16 cellular contexts compared by ENCODE assay signal in the genomic region with DNA sequence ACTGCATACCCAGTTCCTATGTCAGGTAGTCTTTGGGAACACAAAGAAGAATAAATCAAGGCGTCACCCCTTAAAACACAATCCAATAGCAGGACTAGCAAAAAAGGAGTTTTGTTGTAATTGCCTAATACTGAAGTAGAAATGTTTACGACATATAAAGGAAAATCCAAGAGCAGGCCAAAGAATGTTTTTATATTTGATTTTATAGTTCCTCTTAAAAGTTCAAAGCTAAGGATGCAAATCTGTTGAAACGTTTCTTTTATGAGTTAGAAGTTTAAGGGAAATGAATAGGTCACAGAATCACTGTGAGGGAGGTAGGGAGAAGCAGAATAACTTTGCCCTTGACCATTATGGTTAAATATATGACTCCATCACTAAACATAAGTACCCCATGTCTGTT.
DNase-seq lines count a peak whose midpoint lies in the region; ATAC-seq and TF ChIP-seq lines count a peak whose summit lies in the region.
"Had no signal": no experiment of that assay in that cellular context is flagged by ENCODE, and none has a peak within 500 bp of the region (broad histone marks: within the 10 kb centered on the region; RNA-seq: fewer than 3 reads in every experiment).

No MANE protein-coding gene starts in this region.

- H3K36me3 ChIP-seq in ascending aorta = no peaks in the 10 kb centered on the region
- H3K36me3 ChIP-seq in aorta (ENCODE audit: control insufficient read depth in 1 of 2, insufficient read depth in 2 of 2, low read length in 1 of 2) = no peaks in the 10 kb centered on the region

- DNase-seq in EH (ENCODE audit: low read depth) (peak; percentile 25), ascending aorta (ENCODE audit: low spot score in 2 of 2) (no peak), fibroblast of villous mesenchyme (ENCODE audit: low read depth) (peak; percentile 51), left lobe of liver (ENCODE audit: low spot score) (no peak), aorta (no peak)
- DNase-seq in effector CD4-positive, alpha-beta T cell = no peak
- DNase-seq: CD4-positive, alpha-beta T cell; CD8-positive, alpha-beta memory T cell; DMS 273 treated with DMSO at 0.1 percent for 48 hours; DMS79; GF-D8; GM23248; H7; HCEC 1CT had no signal

- H3K4me1 ChIP-seq in ascending aorta (peaks cover 0 to 28% of the 10 kb centered on the region in 2 donors), aorta (ENCODE audit: control insufficient read depth in 1 of 2, insufficient read depth in 2 of 2, low read length in 2 of 2) (peaks cover 2 to 3% of the 10 kb centered on the region in 2 donors)
- H3K4me1 ChIP-seq: BLaER1 treated with 17β-estradiol and CSF1 and Interleukin-3, amounts not matched to agents 10 nM and 100 nM had no signal

- H3K27ac ChIP-seq in ascending aorta (peak overlapping the region; percentile 31 to 37), aorta (ENCODE audit: low read depth in 1 of 2, low read length in 2 of 2) (no peak overlapping the region)
- H3K27ac ChIP-seq: BLaER1 treated with 17β-estradiol and CSF1 and Interleukin-3, amounts not matched to agents 10 nM and 100 nM; GM23248 had no signal

- 51 to 56% methylated on average over 3 of the region's 3 CpGs for WGBS in aorta, 2 donors

- H3K27me3 ChIP-seq in ascending aorta (no peaks in the 10 kb centered on the region), aorta (ENCODE audit: control insufficient read depth in 1 of 2, insufficient read depth in 2 of 2, low read length in 1 of 2) (no peaks in the 10 kb centered on the region)
- H3K27me3 ChIP-seq: BLaER1 treated with 17β-estradiol and CSF1 and Interleukin-3, amounts not matched to agents 10 nM and 100 nM had no signal

- no peak for TF ChIP-seq CTCF in ascending aorta (IDR thresholded peaks at IDR 0.05)
- no peak for TF ChIP-seq CTCF in fibroblast of villous mesenchyme (IDR thresholded peaks at IDR 0.05; ENCODE audit: insufficient read depth, low read depth, low read length)

- intact Hi-C loops in ascending aorta (cut with DNase I) = no loop called here
- intact Hi-C loops in aorta (cut with DNase I) = no loop called here

- H3K9me3 ChIP-seq in ascending aorta (no peaks in the 10 kb centered on the region), aorta (ENCODE audit: control insufficient read depth, low read length) (no peaks in the 10 kb centered on the region)
- H3K9me3 ChIP-seq: BLaER1 treated with 17β-estradiol and CSF1 and Interleukin-3, amounts not matched to agents 10 nM and 100 nM had no signal

- H3K4me3 ChIP-seq in ascending aorta (no peak overlapping the region), fibroblast of villous mesenchyme (ENCODE audit: low read depth, low read length) (no peak overlapping the region), aorta (ENCODE audit: low read length in 2 of 2) (no peak overlapping the region)
- H3K4me3 ChIP-seq: BLaER1 treated with 17β-estradiol and CSF1 and Interleukin-3, amounts not matched to agents 10 nM and 100 nM; GM23248 had no signal

- ATAC-seq in left lobe of liver (no peak), HG02973 (IDR thresholded peaks at IDR 0.05; ENCODE audit: unreplicated experiment) (no peak), aorta (ENCODE audit: low FRiP score) (no peak)

Comparison
In these comparisons a context has a peak if more than half of its experiments do, and no peak if none do; other contexts are left out.
1. DNase-seq: peak in EH (single experiment) and fibroblast of villous mesenchyme (single experiment); none in ascending aorta (0 of 2), effector CD4-positive, alpha-beta T cell (single experiment), left lobe of liver (single experiment) and aorta (0 of 2).
2. H3K27ac ChIP-seq: peak in ascending aorta (2 of 2); none in aorta (0 of 2).